In genomic region chr17:81690066-81690465, GRCh38 we compare ENCODE assay signal across 21 cellular contexts. TPM values are rescaled to one million over a fixed set of nuclear protein-coding genes. Genes with fewer than 3 reads are reported as not detected.
DNase-seq lines count a peak whose midpoint lies in the region; ATAC-seq and TF ChIP-seq lines count a peak whose summit lies in the region.
"Had no signal": no experiment of that assay in that cellular context is flagged by ENCODE, and none has a peak within 500 bp of the region (broad histone marks: within the 10 kb centered on the region; RNA-seq: fewer than 3 reads in every experiment).

No MANE protein-coding gene starts in this region.

- peak overlapping the region; percentile 22 for H3K27ac Mint-ChIP-seq in activated T-cell treated with anti-CD3 and anti-CD28 coated beads, Interleukin-2, amount 50 U/mL, for 24 hours
- peak overlapping the region; percentile 64 for H3K27ac Mint-ChIP-seq in endodermal cell
- H3K27ac Mint-ChIP-seq in stimulated activated effector memory CD8-positive, alpha-beta T cell treated with anti-CD3 and anti-CD28 coated beads, Interleukin-12 subunit alpha, Interleukin-12 subunit beta, amount 100 ng/mL, for 72 hours = peak overlapping the region; percentile 69
- H3K27ac Mint-ChIP-seq: CD4-positive, alpha-beta T cell had no signal

- peaks cover 96% of the 10 kb centered on the region for H3K36me3 Mint-ChIP-seq in activated T-cell treated with anti-CD3 and anti-CD28 coated beads, Interleukin-2, amount 50 U/mL, for 24 hours (ENCODE audit: low read depth)
- H3K36me3 Mint-ChIP-seq in endodermal cell (ENCODE audit: low read depth) = peaks cover 50% of the 10 kb centered on the region
- H3K36me3 Mint-ChIP-seq in stimulated activated effector memory CD8-positive, alpha-beta T cell treated with anti-CD3 and anti-CD28 coated beads, Interleukin-12 subunit alpha, Interleukin-12 subunit beta, amount 100 ng/mL, for 72 hours = peaks cover 98% of the 10 kb centered on the region

- no peak overlapping the region for H3K4me3 ChIP-seq in endodermal cell (ENCODE audit: low read length)
- H3K4me3 ChIP-seq: BLaER1 treated with 17β-estradiol and CSF1 and Interleukin-3, amounts not matched to agents 10 nM and 100 nM had no signal

- no peak for DNase-seq in activated T-cell treated with anti-CD3 and anti-CD28 coated beads, Interleukin-2, amount 50 U/mL, for 24 hours
- DNase-seq in activated T-cell treated with anti-CD3 and anti-CD28 coated beads for 4 hours (no peak), endodermal cell (no peak), NCI-H2196 (lab: John Stamatoyannopoulos, UW; ENCODE audit: unreplicated experiment) (no peak), middle frontal gyrus (ENCODE audit: extremely low spot score, low spot score) (no peak), glomerular visceral epithelial cell (ENCODE audit: extremely low spot score) (no peak)
- no peak for DNase-seq in stimulated activated effector memory CD8-positive, alpha-beta T cell treated with anti-CD3 and anti-CD28 coated beads, Interleukin-12 subunit alpha, Interleukin-12 subunit beta, amount 100 ng/mL, for 72 hours (ENCODE audit: low spot score in 2 of 2)
- DNase-seq: CD4-positive, alpha-beta T cell; DMS53; KBM-7; MM.1S; NCI-H1048; NCI-H1417 treated with DMSO at 0.1 percent for 48 hours; NCI-H1930; NCI-H2107; NCI-H446; NCI-H524 treated with DMSO at 0.1 percent for 48 hours; NCI-H774; SK-N-SH had no signal

- no peaks in the 10 kb centered on the region for H3K27me3 Mint-ChIP-seq in activated T-cell treated with anti-CD3 and anti-CD28 coated beads, Interleukin-2, amount 50 U/mL, for 24 hours
- H3K27me3 Mint-ChIP-seq in endodermal cell (ENCODE audit: insufficient read depth) = no peaks in the 10 kb centered on the region
- H3K27me3 Mint-ChIP-seq: CD4-positive, alpha-beta T cell had no signal

- peaks cover 28% of the 10 kb centered on the region for H3K4me1 Mint-ChIP-seq in activated T-cell treated with anti-CD3 and anti-CD28 coated beads, Interleukin-2, amount 50 U/mL, for 24 hours (ENCODE audit: low read depth)
- H3K4me1 Mint-ChIP-seq in endodermal cell = no peaks in the 10 kb centered on the region
- H3K4me1 Mint-ChIP-seq in stimulated activated effector memory CD8-positive, alpha-beta T cell treated with anti-CD3 and anti-CD28 coated beads, Interleukin-12 subunit alpha, Interleukin-12 subunit beta, amount 100 ng/mL, for 72 hours = peaks cover 43% of the 10 kb centered on the region

- H3K36me3 ChIP-seq in KOPT-K1 (ENCODE audit: insufficient read depth, low read length) = peaks cover 100% of the 10 kb centered on the region
- H3K36me3 ChIP-seq in endodermal cell (ENCODE audit: control insufficient read depth, insufficient read depth, low read length) = peaks cover 69% of the 10 kb centered on the region

- no peak overlapping the region for H3K9ac ChIP-seq in endodermal cell (ENCODE audit: extremely low read depth, low read length, poor library complexity, severe bottlenecking)
- H3K9ac ChIP-seq: SK-N-SH had no signal

- WGBS in endodermal cell (ENCODE audit: insufficient coverage in 1 of 2, insufficient read length in 1 of 2), 2 experiments = 92 to 94% methylated on average over 17 to 18 of the region's 18 CpGs

- H3K9me3 ChIP-seq in KOPT-K1 (ENCODE audit: insufficient read depth, low read length, poor library complexity, severe bottlenecking) (no peaks in the 10 kb centered on the region), endodermal cell (ENCODE audit: control insufficient read depth, low read length) (no peaks in the 10 kb centered on the region)
- H3K9me3 ChIP-seq: BLaER1 treated with 17β-estradiol and CSF1 and Interleukin-3, amounts not matched to agents 10 nM and 100 nM; SK-N-SH had no signal

- no peaks in the 10 kb centered on the region for H3K4me1 ChIP-seq in endodermal cell (ENCODE audit: control insufficient read depth, insufficient read depth, low read length)

- no peaks in the 10 kb centered on the region for H3K27me3 ChIP-seq in endodermal cell (ENCODE audit: control insufficient read depth, insufficient read depth, low read length, poor library complexity, severe bottlenecking)
- H3K27me3 ChIP-seq: BLaER1 treated with 17β-estradiol and CSF1 and Interleukin-3, amounts not matched to agents 10 nM and 100 nM had no signal

- no peak for TF ChIP-seq CTCF in endodermal cell (conservative IDR thresholded peaks at IDR 0.05)

- H3K27ac ChIP-seq in KOPT-K1 (ENCODE audit: low read depth, low read length, poor library complexity, severe bottlenecking) = peak overlapping the region; percentile 54
- H3K27ac ChIP-seq in endodermal cell (ENCODE audit: low read depth, low read length) = no peak overlapping the region
- H3K27ac ChIP-seq: BLaER1 treated with 17β-estradiol and CSF1 and Interleukin-3, amounts not matched to agents 10 nM and 100 nM had no signal

- H3K9me3 Mint-ChIP-seq in activated T-cell treated with anti-CD3 and anti-CD28 coated beads, Interleukin-2, amount 50 U/mL, for 24 hours = no peaks in the 10 kb centered on the region
- H3K9me3 Mint-ChIP-seq in endodermal cell = no peaks in the 10 kb centered on the region
- H3K9me3 Mint-ChIP-seq in stimulated activated effector memory CD8-positive, alpha-beta T cell treated with anti-CD3 and anti-CD28 coated beads, Interleukin-12 subunit alpha, Interleukin-12 subunit beta, amount 100 ng/mL, for 72 hours = no peaks in the 10 kb centered on the region
- H3K9me3 Mint-ChIP-seq: CD4-positive, alpha-beta T cell had no signal

- no peak overlapping the region for H3K4me3 Mint-ChIP-seq in activated T-cell treated with anti-CD3 and anti-CD28 coated beads, Interleukin-2, amount 50 U/mL, for 24 hours
- no peak overlapping the region for H3K4me3 Mint-ChIP-seq in endodermal cell
- H3K4me3 Mint-ChIP-seq in stimulated activated effector memory CD8-positive, alpha-beta T cell treated with anti-CD3 and anti-CD28 coated beads, Interleukin-12 subunit alpha, Interleukin-12 subunit beta, amount 100 ng/mL, for 72 hours = no peak overlapping the region
- H3K4me3 Mint-ChIP-seq: CD4-positive, alpha-beta T cell had no signal

- no peak for ATAC-seq in stimulated activated effector memory CD8-positive, alpha-beta T cell treated with anti-CD3 and anti-CD28 coated beads, Interleukin-12 subunit alpha, Interleukin-12 subunit beta, amount 100 ng/mL, for 72 hours

RNA-seq across cellular contexts. Expression of gene HGS, which starts 6.3 kb away (rescaled TPM):
- total RNA-seq in endodermal cell = 100 to 1,000 TPM; 114 to 130 TPM
- polyA plus RNA-seq in endodermal cell (2013, experiment 1 of 2) = 127 TPM
- 107 TPM for polyA plus RNA-seq in endodermal cell (2013, experiment 2 of 2)

RNA-seq across cellular contexts. Expression of gene ARL16, which starts 6.5 kb away (rescaled TPM):
- total RNA-seq in endodermal cell = 10 to 100 TPM; 41.2 to 47.8 TPM
- 51.0 TPM for polyA plus RNA-seq in endodermal cell (2013, experiment 1 of 2)
- 46.8 TPM for polyA plus RNA-seq in endodermal cell (2013, experiment 2 of 2)

RNA-seq across cellular contexts. Expression of gene MRPL12, which starts 13.1 kb away (rescaled TPM):
- total RNA-seq in endodermal cell = 100 to 1,000 TPM in 1 of 2 donors, 10 to 100 TPM in 1; 99.4 to 105 TPM
- polyA plus RNA-seq in endodermal cell (2013, experiment 1 of 2) = 71.3 TPM
- polyA plus RNA-seq in endodermal cell (2013, experiment 2 of 2) = 64.8 TPM

RNA-seq across cellular contexts. Expression of gene SLC25A10, which starts 22.0 kb away (rescaled TPM):
- 10 to 100 TPM; 24.8 to 37.6 TPM for total RNA-seq in endodermal cell
- polyA plus RNA-seq in endodermal cell (2013, experiment 1 of 2) = 13.3 TPM
- polyA plus RNA-seq in endodermal cell (2013, experiment 2 of 2) = 12.0 TPM

RNA-seq across cellular contexts. Expression of gene CCDC137, which starts 23.5 kb away (rescaled TPM):
- total RNA-seq in endodermal cell = 10 to 100 TPM; 35.8 to 44.2 TPM
- polyA plus RNA-seq in endodermal cell (2013, experiment 1 of 2) = 25.5 TPM
- 22.0 TPM for polyA plus RNA-seq in endodermal cell (2013, experiment 2 of 2)
